In the genomic region with DNA sequence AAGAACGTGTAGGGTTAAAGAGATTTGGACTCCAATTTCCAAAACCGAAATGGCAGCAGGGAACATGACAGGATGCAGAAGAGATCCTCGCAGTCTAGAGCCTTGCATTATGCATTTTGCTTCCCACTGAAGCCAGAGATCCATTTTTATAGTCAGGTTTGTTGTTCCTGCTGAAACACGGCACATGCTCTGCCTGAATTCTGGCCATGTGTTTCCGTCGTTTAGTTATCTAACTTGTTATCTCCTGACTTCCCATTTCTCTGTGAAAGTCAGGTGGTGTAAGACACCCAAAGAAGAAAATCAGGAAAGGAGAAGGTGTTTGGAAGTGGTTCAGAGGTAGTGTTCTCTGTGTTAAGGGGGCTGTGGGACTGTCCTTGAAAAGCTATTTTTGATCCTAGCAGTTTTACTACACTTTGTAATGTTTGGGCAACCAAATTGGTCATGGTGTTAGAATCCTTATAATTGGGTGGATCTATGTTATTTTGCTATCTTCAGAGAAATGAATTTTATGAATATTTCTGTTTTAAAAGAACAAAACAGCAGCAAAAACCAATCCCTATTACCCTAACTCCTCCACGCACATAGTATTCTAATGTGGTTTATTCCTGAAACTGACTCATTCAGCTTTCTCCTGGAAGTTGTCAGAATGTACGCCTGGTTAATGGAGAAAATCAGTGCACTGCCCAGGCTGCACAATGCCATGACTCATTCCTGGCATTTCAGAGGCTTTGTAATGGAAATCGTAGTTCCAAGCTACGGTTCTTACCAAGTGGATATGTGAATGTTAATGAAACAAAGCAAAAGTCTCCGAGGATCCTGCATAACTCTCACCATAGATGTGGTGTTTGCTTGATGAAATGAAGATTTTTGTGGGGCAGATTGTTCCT, we compare ENCODE assay signal across 1 cellular context.
TF ChIP-seq lines count a peak whose summit lies in the region.

No MANE protein-coding gene starts in this region.

TF ChIP-seq in Ishikawa, 13 proteins besides CTCF, POLR2A, EP300 and RAD21 (continued from another document):
- TF ChIP-seq, protein P1, sequence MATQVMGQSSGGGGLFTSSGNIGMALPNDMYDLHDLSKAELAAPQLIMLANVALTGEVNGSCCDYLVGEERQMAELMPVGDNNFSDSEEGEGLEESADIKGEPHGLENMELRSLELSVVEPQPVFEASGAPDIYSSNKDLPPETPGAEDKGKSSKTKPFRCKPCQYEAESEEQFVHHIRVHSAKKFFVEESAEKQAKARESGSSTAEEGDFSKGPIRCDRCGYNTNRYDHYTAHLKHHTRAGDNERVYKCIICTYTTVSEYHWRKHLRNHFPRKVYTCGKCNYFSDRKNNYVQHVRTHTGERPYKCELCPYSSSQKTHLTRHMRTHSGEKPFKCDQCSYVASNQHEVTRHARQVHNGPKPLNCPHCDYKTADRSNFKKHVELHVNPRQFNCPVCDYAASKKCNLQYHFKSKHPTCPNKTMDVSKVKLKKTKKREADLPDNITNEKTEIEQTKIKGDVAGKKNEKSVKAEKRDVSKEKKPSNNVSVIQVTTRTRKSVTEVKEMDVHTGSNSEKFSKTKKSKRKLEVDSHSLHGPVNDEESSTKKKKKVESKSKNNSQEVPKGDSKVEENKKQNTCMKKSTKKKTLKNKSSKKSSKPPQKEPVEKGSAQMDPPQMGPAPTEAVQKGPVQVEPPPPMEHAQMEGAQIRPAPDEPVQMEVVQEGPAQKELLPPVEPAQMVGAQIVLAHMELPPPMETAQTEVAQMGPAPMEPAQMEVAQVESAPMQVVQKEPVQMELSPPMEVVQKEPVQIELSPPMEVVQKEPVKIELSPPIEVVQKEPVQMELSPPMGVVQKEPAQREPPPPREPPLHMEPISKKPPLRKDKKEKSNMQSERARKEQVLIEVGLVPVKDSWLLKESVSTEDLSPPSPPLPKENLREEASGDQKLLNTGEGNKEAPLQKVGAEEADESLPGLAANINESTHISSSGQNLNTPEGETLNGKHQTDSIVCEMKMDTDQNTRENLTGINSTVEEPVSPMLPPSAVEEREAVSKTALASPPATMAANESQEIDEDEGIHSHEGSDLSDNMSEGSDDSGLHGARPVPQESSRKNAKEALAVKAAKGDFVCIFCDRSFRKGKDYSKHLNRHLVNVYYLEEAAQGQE (IDR thresholded peaks at IDR 0.05; ENCODE audit: low read depth), result no peak
- TF ChIP-seq, protein P2, sequence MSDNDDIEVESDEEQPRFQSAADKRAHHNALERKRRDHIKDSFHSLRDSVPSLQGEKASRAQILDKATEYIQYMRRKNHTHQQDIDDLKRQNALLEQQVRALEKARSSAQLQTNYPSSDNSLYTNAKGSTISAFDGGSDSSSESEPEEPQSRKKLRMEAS (IDR thresholded peaks at IDR 0.05), result no peak
- TF ChIP-seq TEAD4 (IDR thresholded peaks at IDR 0.05), result peak; percentile 73
- TF ChIP-seq ZBTB7A (IDR thresholded peaks at IDR 0.05; ENCODE audit: low read depth), result no peak
